Comparison of ENCODE assay signal across 12 cellular contexts in the genomic region with DNA sequence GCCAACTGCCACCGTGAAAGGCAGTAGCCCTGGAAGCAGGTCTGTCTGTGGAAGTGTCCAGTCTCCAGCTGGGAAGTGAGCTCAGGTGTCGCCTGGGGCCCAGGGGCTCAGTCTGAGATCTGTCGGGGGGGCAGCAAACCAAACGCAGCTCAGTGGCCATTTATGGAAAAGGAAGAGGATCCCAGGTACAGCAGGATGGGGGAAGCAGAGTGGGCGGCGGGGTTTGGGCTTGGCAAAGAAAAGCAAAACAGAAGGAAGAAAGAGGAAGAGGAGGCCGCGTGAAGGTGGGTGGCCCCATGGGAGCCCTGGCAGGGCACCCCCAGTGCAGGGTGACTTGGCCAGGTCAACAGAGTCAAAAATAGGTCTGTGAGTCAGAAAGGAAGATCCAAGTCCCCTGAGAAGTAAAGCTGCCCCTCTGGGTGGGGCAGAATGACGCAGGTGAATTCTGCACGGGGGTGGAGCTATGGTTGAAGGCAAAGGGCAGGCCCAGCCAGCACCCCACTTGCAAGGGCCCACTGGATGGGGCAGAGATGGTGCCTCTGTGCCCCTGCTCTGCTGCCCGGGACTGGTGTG. TPM values are rescaled to one million over a fixed set of nuclear protein-coding genes. Genes with fewer than 3 reads are reported as not detected.
DNase-seq lines count a peak whose midpoint lies in the region; ATAC-seq, FAIRE-seq and TF ChIP-seq lines count a peak whose summit lies in the region.
"Had no signal": no experiment of that assay in that cellular context is flagged by ENCODE, and none has a peak within 500 bp of the region (broad histone marks: within the 10 kb centered on the region; RNA-seq: fewer than 3 reads in every experiment).

No MANE protein-coding gene starts in this region.

- H3K36me3 ChIP-seq in GM23248 (ENCODE audit: low read depth), result 0 out of 2 replicates have a peak, but pooled peaks cover 5% of the 10 kb centered on the region

- peak; percentile 35 for ATAC-seq in T-helper 17 cell
- no peak for ATAC-seq in T-cell (replicated peaks in 1 of 4)
- ATAC-seq: activated T-cell treated with anti-CD3 and anti-CD28 coated beads, Interleukin-2, amount 50 U/mL, for 4 hours had no signal

- H3K36me3 Mint-ChIP-seq in T-helper 17 cell (ENCODE audit: low read depth) (no peaks in the 10 kb centered on the region), nephron progenitor cell (ENCODE audit: low read depth) (no peaks in the 10 kb centered on the region), T-cell (no peaks in the 10 kb centered on the region)
- H3K36me3 Mint-ChIP-seq: CD4-positive, CD25-positive, alpha-beta regulatory T cell had no signal

- CTCF ChIA-PET in T-cell (lab: Charles Lee), result interaction anchor here (0.6 to 1.4 kb wide), 8 partner anchors 9 to 410 kb away, joined by 3 to 6 read pairs (median 3); partner anchors contain the start of gene ECI2 (in 1 of the 2)

- peak overlapping the region; percentile 64; the same call in 1 of the 2 replicates for H3K9ac ChIP-seq in GM23248

- H3K27me3 ChIP-seq in GM23248 (replicated peaks; ENCODE audit: insufficient read depth), result no peaks in the 10 kb centered on the region

- TF ChIP-seq CTCF in nephron progenitor cell (IDR thresholded peaks at IDR 0.05), result no peak

- peaks cover 24% of the 10 kb centered on the region for H3K4me1 Mint-ChIP-seq in T-helper 17 cell
- peaks cover 56% of the 10 kb centered on the region for H3K4me1 Mint-ChIP-seq in nephron progenitor cell
- peaks cover 14 to 24% (median 18%) of the 10 kb centered on the region in 3 donors for H3K4me1 Mint-ChIP-seq in T-cell

- no peak overlapping the region for H2AFZ ChIP-seq in GM23248

- peaks cover 15% of the 10 kb centered on the region; the same call in 1 of the 2 replicates for H4K20me1 ChIP-seq in GM23248 (ENCODE audit: insufficient read depth)

- H3K4me2 ChIP-seq in GM23248 (ENCODE audit: unreplicated experiment), result peak overlapping the region; percentile 9

- peaks cover 47% of the 10 kb centered on the region for H3F3A ChIP-seq in GM23248 (ENCODE audit: insufficient read depth)

- TF ChIP-seq POLR2A in GM12891 (IDR thresholded peaks at IDR 0.05; ENCODE audit: low read depth, low read length), result no peak
- no peak for TF ChIP-seq POLR2A in H54 (IDR thresholded peaks at IDR 0.05; ENCODE audit: low read depth, low read length)

- 57 to 65% methylated on average over 11 of the region's 11 CpGs for WGBS in GM23248 (ENCODE audit: low coverage in 1 of 2, low lambda C conversion rate in 2 of 2, missing lambda C conversion rate in 2 of 2), 2 experiments

- H3K4me1 ChIP-seq in GM23248 (ENCODE audit: insufficient read depth), result peaks cover 68% of the 10 kb centered on the region

- H3K9me3 Mint-ChIP-seq in nephron progenitor cell (no peaks in the 10 kb centered on the region), T-cell (no peaks in the 10 kb centered on the region)
- H3K9me3 Mint-ChIP-seq: activated T-cell treated with anti-CD3 and anti-CD28 coated beads, Interleukin-2, amount 50 U/mL, for 4 hours; CD4-positive, CD25-positive, alpha-beta regulatory T cell had no signal

- H3K9me3 ChIP-seq in GM23248 (ENCODE audit: low read depth) (no peaks in the 10 kb centered on the region), T-helper 17 cell (ENCODE audit: control insufficient read depth, low read length, poor library complexity, severe bottlenecking) (no peaks in the 10 kb centered on the region)

- H3K27ac Mint-ChIP-seq in T-helper 17 cell (no peak overlapping the region), nephron progenitor cell (peak overlapping the region; percentile 17), T-cell (no peak overlapping the region)

- peaks cover 97% of the 10 kb centered on the region for H3K79me2 ChIP-seq in GM23248 (ENCODE audit: insufficient read depth)

- FAIRE-seq in GM12891 (lab: Jason Lieb, UNC) (no peak), H54 (lab: Jason Lieb, UNC) (no peak)
- FAIRE-seq: colon had no signal

- no peak overlapping the region for H3K4me3 ChIP-seq in GM23248

- H3K4me3 Mint-ChIP-seq in T-helper 17 cell (no peak overlapping the region), nephron progenitor cell (no peak overlapping the region), T-cell (no peak overlapping the region)
- H3K4me3 Mint-ChIP-seq: activated T-cell treated with anti-CD3 and anti-CD28 coated beads, Interleukin-2, amount 50 U/mL, for 4 hours had no signal

- DNase-seq in GM12891 (ENCODE audit: insufficient read length, low spot score) (no peak), GM23248 (no peak), T-helper 17 cell (no peak), nephron progenitor cell (no peak), T-cell (no peak), cortex of kidney (lab: John Stamatoyannopoulos, UW) (no peak), C1 segment of cervical spinal cord (lab: John Stamatoyannopoulos, UW) (no peak), H54 (ENCODE audit: insufficient read length, low spot score) (no peak)
- DNase-seq: activated T-cell treated with anti-CD3 and anti-CD28 coated beads, Interleukin-2, amount 50 U/mL, for 4 hours; CD4-positive, CD25-positive, alpha-beta regulatory T cell; NCI-H2081 treated with DMSO at 0.1 percent for 48 hours had no signal

- in situ Hi-C loops in GM23248 (cut with MboI), result loop anchor here (5.0 to 10.0 kb wide), 3 partner anchors 81 to 239 kb away; no protein-coding TSS in a partner anchor

- no peaks in the 10 kb centered on the region for H3K9me2 ChIP-seq in GM23248 (ENCODE audit: insufficient read depth)

- H3K27me3 Mint-ChIP-seq in T-helper 17 cell, result peaks cover 5% of the 10 kb centered on the region
- H3K27me3 Mint-ChIP-seq in nephron progenitor cell (ENCODE audit: low read depth, poor library complexity), result peaks cover 59% of the 10 kb centered on the region
- H3K27me3 Mint-ChIP-seq in T-cell, result peaks cover 21 to 31% of the 10 kb centered on the region in 2 donors

- peak overlapping the region; percentile 31 for H3K27ac ChIP-seq in GM23248

- POLR2A ChIA-PET in T-cell (lab: Charles Lee), result no interaction called here

TF ChIP-seq in GM12891, 5 proteins besides CTCF, POLR2A, EP300 and RAD21:
- peak; percentile 66 for TF ChIP-seq SPI1 (IDR thresholded peaks at IDR 0.05; ENCODE audit: low read depth, low read length)
- TF ChIP-seq TAF1 (IDR thresholded peaks at IDR 0.05; ENCODE audit: low read depth, low read length), result no peak
- no peak for TF ChIP-seq PAX5 (IDR thresholded peaks at IDR 0.05; ENCODE audit: insufficient read depth, low read length, severe bottlenecking)
- TF ChIP-seq POU2F2 (IDR thresholded peaks at IDR 0.05; ENCODE audit: low read depth, low read length), result no peak
- TF ChIP-seq POLR2AphosphoS5 (IDR thresholded peaks at IDR 0.05; ENCODE audit: low read depth, low read length), result no peak

RNA-seq across cellular contexts. Expression of gene PXDC1, which starts 5.3 kb away (rescaled TPM):
- 0.22 TPM for polyA plus RNA-seq in GM12891 (2012; ENCODE audit: low read depth, missing spikeins)
- 167 and 192 TPM in 2 replicates for total RNA-seq in GM23248 (2014; rRNA removed; shearing (Covaris generic))
- 122 and 135 TPM in 2 replicates for polyA plus RNA-seq in GM23248 (2016; fragmentation: Nextera tagmentation; extraction: Ambion mirVana)
- total RNA-seq in T-helper 17 cell (1 to 10 TPM in 1 of 2 donors, under 1 TPM in 1; 0.72 to 3.6 TPM), T-cell (1 to 10 TPM in 1 of 5 donors, under 1 TPM in 4; 0.30 to 1.2 (median 0.41) TPM)
- polyA plus RNA-seq: CD4-positive, CD25-positive, alpha-beta regulatory T cell had no signal

Comparison
In these comparisons a context has a peak if more than half of its experiments do, and no peak if none do; other contexts are left out.
1. RNA of gene PXDC1, which starts 5.3 kb away (total RNA-seq): 167 to 192 TPM in GM23248; 0.72 to 3.6 TPM in T-helper 17 cell and 0.30 to 1.2 TPM in T-cell; every median in the first group is over 10 times any median in the second.